Comparison of ENCODE assay signal across 8 cellular contexts in the genomic region with DNA sequence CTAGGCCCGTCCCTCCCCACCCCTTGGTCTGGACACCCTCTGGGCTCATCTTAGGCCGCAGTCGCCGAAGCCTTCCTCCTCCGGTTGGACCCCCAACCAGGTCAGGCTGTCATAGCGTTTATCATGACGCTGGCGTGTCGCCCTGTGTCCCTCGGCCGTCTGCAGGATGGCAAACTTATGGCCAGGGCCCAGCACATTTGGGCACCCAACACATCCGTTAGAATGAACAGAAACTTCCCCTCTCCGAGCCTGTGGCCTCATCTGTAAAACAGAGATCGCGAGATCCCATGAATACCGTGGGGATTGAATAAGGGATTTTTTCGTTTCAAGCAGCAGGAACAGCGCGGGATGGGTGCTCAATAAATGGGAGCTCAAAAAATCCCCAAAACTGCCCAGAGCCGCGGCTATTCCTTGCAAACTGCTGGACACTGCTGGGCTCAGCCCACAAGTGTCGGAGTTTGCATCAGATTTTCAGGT. TPM values are rescaled to one million over a fixed set of nuclear protein-coding genes. Genes with fewer than 3 reads are reported as not detected.
A peak's percentile ranks its signal among the peaks of the same experiment; 100 is the strongest.
DNase-seq lines count a peak whose midpoint lies in the region; ATAC-seq, FAIRE-seq and TF ChIP-seq lines count a peak whose summit lies in the region.

No MANE protein-coding gene starts in this region.

- H3K36me3 ChIP-seq in DND-41 (ENCODE audit: insufficient read depth, low read length) (peaks cover 7% of the 10 kb centered on the region), SK-N-SH (replicated peaks in 1 of 2; ENCODE audit: control insufficient read depth in 1 of 2, insufficient read depth in 2 of 2, low read length in 1 of 2) (no peaks in the 10 kb centered on the region), ectodermal cell (ENCODE audit: control insufficient read depth, insufficient read depth, low read length) (no peaks in the 10 kb centered on the region), mucosa of rectum (ENCODE audit: control insufficient read depth in 2 of 2, insufficient read depth in 2 of 2, low read length in 2 of 2) (peaks cover 0 to 4% of the 10 kb centered on the region in 2 donors)

- peak overlapping the region; percentile 86 for H3K27ac ChIP-seq in DND-41 (ENCODE audit: low read length)
- peak overlapping the region; percentile 87 to 89 for H3K27ac ChIP-seq in SK-N-SH (ENCODE audit: low read depth in 2 of 2, low read length in 1 of 2)
- no peak overlapping the region for H3K27ac ChIP-seq in ectodermal cell (ENCODE audit: insufficient read depth, low read depth, low read length, poor library complexity, severe bottlenecking)
- H3K27ac ChIP-seq in mucosa of rectum (ENCODE audit: low read depth in 2 of 2, low read length in 2 of 2): peak overlapping the region; percentile 92 to 95

- ATAC-seq in DND-41 (ENCODE audit: insufficient read depth, low read depth): peak; percentile 1; the same call in 1 of the 3 replicates
- peak; percentile 29 for ATAC-seq in HG03196 (IDR thresholded peaks at IDR 0.05; ENCODE audit: unreplicated experiment)

- FAIRE-seq in GM19239 (lab: Jason Lieb, UNC): no peak

- peak overlapping the region; percentile 91 to 99 for H3K4me3 ChIP-seq in DND-41 (ENCODE audit: low read depth in 1 of 2, low read length in 2 of 2)
- H3K4me3 ChIP-seq in SK-N-SH (ENCODE audit: low read depth in 2 of 2, low read length in 1 of 2): peak overlapping the region; percentile 84 to 99
- H3K4me3 ChIP-seq in ectodermal cell (ENCODE audit: insufficient read depth, low read depth, low read length): peak overlapping the region; percentile 98
- H3K4me3 ChIP-seq in mucosa of rectum (ENCODE audit: low read length in 2 of 2): peak overlapping the region; percentile 97 to 98

- peaks cover 3% of the 10 kb centered on the region for H3F3A ChIP-seq in SK-N-SH (replicated peaks; ENCODE audit: insufficient read depth)

- H4K20me1 ChIP-seq in DND-41 (ENCODE audit: insufficient read depth, low read length) (peaks cover 8% of the 10 kb centered on the region), SK-N-SH (ENCODE audit: insufficient read depth) (peaks cover 7% of the 10 kb centered on the region)

- H3K27me3 ChIP-seq in DND-41 (ENCODE audit: insufficient read depth, low read length, poor library complexity) (no peaks in the 10 kb centered on the region), SK-N-SH (ENCODE audit: insufficient read depth) (no peaks in the 10 kb centered on the region), ectodermal cell (ENCODE audit: control insufficient read depth, insufficient read depth, low read length, poor library complexity, severe bottlenecking) (no peaks in the 10 kb centered on the region), mucosa of rectum (ENCODE audit: control insufficient read depth in 2 of 2, insufficient read depth in 2 of 2, low read length in 2 of 2) (no peaks in the 10 kb centered on the region)

- WGBS in SK-N-SH (ENCODE audit: low lambda C conversion rate): 12% methylated on average over 22 of the region's 22 CpGs
- 39 to 43% methylated on average over 22 of the region's 22 CpGs for WGBS in ectodermal cell, 2 experiments

- DNase-seq in DND-41: no peak
- peak; percentile 53 for DNase-seq in GM19239 (ENCODE audit: insufficient read length, low spot score)
- peak; percentile 72 for DNase-seq in SK-N-SH
- DNase-seq in inferior parietal cortex (ENCODE audit: extremely low spot score): no peak
- DNase-seq in retina: no peak

- H3K4me2 ChIP-seq in DND-41 (ENCODE audit: insufficient read depth, low read length) (peak overlapping the region; percentile 75), SK-N-SH (peak overlapping the region; percentile 97)

- H3K4me1 ChIP-seq in DND-41 (ENCODE audit: insufficient read depth, low read length) (peaks cover 37% of the 10 kb centered on the region), SK-N-SH (ENCODE audit: control insufficient read depth in 1 of 2, insufficient read depth in 2 of 2, low read depth in 1 of 2, low read length in 1 of 2) (peaks cover 9 to 18% of the 10 kb centered on the region in 2 experiments; a peak in 1 of 4 replicates), ectodermal cell (ENCODE audit: control insufficient read depth, insufficient read depth, low read length) (peaks cover 5% of the 10 kb centered on the region), mucosa of rectum (ENCODE audit: control insufficient read depth in 2 of 2, insufficient read depth in 2 of 2, low read length in 2 of 2) (peaks cover 8 to 16% of the 10 kb centered on the region in 2 donors)

- H3K79me2 ChIP-seq in DND-41 (ENCODE audit: insufficient read depth, low read length): peaks cover 38% of the 10 kb centered on the region
- H3K79me2 ChIP-seq in SK-N-SH (ENCODE audit: insufficient read depth): peaks cover 45% of the 10 kb centered on the region

- H3K9me3 ChIP-seq in DND-41 (ENCODE audit: insufficient read depth, low read length, severe bottlenecking) (no peaks in the 10 kb centered on the region), SK-N-SH (no peaks in the 10 kb centered on the region), ectodermal cell (ENCODE audit: control insufficient read depth, low read length) (no peaks in the 10 kb centered on the region), mucosa of rectum (ENCODE audit: control insufficient read depth in 2 of 2, low read length in 2 of 2) (no peaks in the 10 kb centered on the region)

- TF ChIP-seq CTCF in DND-41 (IDR thresholded peaks at IDR 0.05; ENCODE audit: borderline replicate concordance, extremely low read depth, low read length, poor library complexity, severe bottlenecking): no peak
- no peak for TF ChIP-seq CTCF in SK-N-SH (IDR thresholded peaks at IDR 0.05)

- no peak for TF ChIP-seq RAD21 in SK-N-SH (IDR thresholded peaks at IDR 0.05; ENCODE audit: low read length)

- H3K9me2 ChIP-seq in SK-N-SH: no peaks in the 10 kb centered on the region

- peak overlapping the region; percentile 77 for H3K9ac ChIP-seq in DND-41 (ENCODE audit: low read depth, low read length)
- H3K9ac ChIP-seq in SK-N-SH: peak overlapping the region; percentile 91
- peak overlapping the region; percentile 93 to 95 for H3K9ac ChIP-seq in mucosa of rectum (ENCODE audit: low read depth in 1 of 2, low read length in 2 of 2)

- CTCF ChIA-PET in SK-N-SH (lab: Yijun Ruan, JAX): interaction anchor here (0.7 to 3.4 kb wide), 13 partner anchors 8 to 372 kb away, joined by 3 to 14 read pairs (median 4); partner anchors contain the start of gene RADIL

- POLR2A ChIA-PET in SK-N-SH (lab: Yijun Ruan, JAX): interaction anchor here (0.8 to 1.8 kb wide), 9 partner anchors 10 to 133 kb away, joined by 3 to 9 read pairs (median 6); partner anchors contain the start of gene RADIL

- no peak for TF ChIP-seq EP300 in SK-N-SH (IDR thresholded peaks at IDR 0.05; ENCODE audit: borderline replicate concordance in 1 of 2, low read depth in 1 of 2, low read length in 1 of 2)

- H2AFZ ChIP-seq in DND-41 (ENCODE audit: low read depth, low read length) (peak overlapping the region; percentile 79), SK-N-SH (ENCODE audit: low read depth) (peak overlapping the region; percentile 90)

TF ChIP-seq in SK-N-SH, 30 proteins besides CTCF, POLR2A, EP300 and RAD21:
- peak; percentile 95 for TF ChIP-seq CHD2 (IDR thresholded peaks at IDR 0.05; ENCODE audit: low read length, partially characterized antibody)
- no peak for TF ChIP-seq TAF1 (IDR thresholded peaks at IDR 0.05; ENCODE audit: borderline replicate concordance, low read depth, low read length)
- peak; percentile 31; the same call in 1 of the 2 replicates for TF ChIP-seq GATA2 (CRISPR knock-in tag; IDR thresholded peaks at IDR 0.05)
- no peak for TF ChIP-seq USF2 (IDR thresholded peaks at IDR 0.05; ENCODE audit: borderline replicate concordance, low read depth, low read length)
- no peak for TF ChIP-seq FOXM1 (IDR thresholded peaks at IDR 0.05; ENCODE audit: low read depth)
- TF ChIP-seq, protein P1, sequence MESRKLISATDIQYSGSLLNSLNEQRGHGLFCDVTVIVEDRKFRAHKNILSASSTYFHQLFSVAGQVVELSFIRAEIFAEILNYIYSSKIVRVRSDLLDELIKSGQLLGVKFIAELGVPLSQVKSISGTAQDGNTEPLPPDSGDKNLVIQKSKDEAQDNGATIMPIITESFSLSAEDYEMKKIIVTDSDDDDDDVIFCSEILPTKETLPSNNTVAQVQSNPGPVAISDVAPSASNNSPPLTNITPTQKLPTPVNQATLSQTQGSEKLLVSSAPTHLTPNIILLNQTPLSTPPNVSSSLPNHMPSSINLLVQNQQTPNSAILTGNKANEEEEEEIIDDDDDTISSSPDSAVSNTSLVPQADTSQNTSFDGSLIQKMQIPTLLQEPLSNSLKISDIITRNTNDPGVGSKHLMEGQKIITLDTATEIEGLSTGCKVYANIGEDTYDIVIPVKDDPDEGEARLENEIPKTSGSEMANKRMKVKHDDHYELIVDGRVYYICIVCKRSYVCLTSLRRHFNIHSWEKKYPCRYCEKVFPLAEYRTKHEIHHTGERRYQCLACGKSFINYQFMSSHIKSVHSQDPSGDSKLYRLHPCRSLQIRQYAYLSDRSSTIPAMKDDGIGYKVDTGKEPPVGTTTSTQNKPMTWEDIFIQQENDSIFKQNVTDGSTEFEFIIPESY (IDR thresholded peaks at IDR 0.05; ENCODE audit: borderline replicate concordance, low read depth): peak; percentile 81; the same call in 1 of the 2 replicates

RNA-seq across cellular contexts. Expression of gene AP5Z1, which starts 0.6 kb away (rescaled TPM):
- polyA plus RNA-seq in SK-N-SH (2012; rRNA removed): 29.5 and 36.7 TPM in 2 replicates
- 5.5 and 11.0 TPM in 2 replicates for polyA plus RNA-seq in SK-N-SH (2012; cell fraction: cytosol; rRNA removed)
- polyA plus RNA-seq in SK-N-SH (2012; cell fraction: nucleus; rRNA removed): 159 and 241 TPM in 2 replicates
- polyA plus RNA-seq in ectodermal cell (2013, experiment 1 of 4): 19.4 TPM
- 23.4 TPM for polyA plus RNA-seq in ectodermal cell (2013, experiment 2 of 4)
- 14.8 TPM for polyA plus RNA-seq in ectodermal cell (2013, experiment 3 of 4)
- polyA plus RNA-seq in ectodermal cell (2013, experiment 4 of 4): 16.5 TPM

Comparison
In these comparisons a context has a peak if more than half of its experiments do, and no peak if none do; other contexts are left out.
1. DNase-seq: peak in GM19239 (single experiment) and SK-N-SH (single experiment); none in DND-41 (single experiment), inferior parietal cortex (single experiment) and retina (single experiment).
2. Peak in every context shown above with its lines, with median percentiles within 50 percentile points of each other: H3K4me3 ChIP-seq and H3K9ac ChIP-seq.